ENCODE assay signal across 10 cellular contexts in genomic region chr11:3942956-3943497, GRCh38.
DNase-seq lines count a peak whose midpoint lies in the region; ATAC-seq and TF ChIP-seq lines count a peak whose summit lies in the region.
"Had no signal": no experiment of that assay in that cellular context is flagged by ENCODE, and none has a peak within 500 bp of the region (broad histone marks: within the 10 kb centered on the region; RNA-seq: fewer than 3 reads in every experiment).

No MANE protein-coding gene starts in this region.

- TF ChIP-seq CTCF in HL-60 (IDR thresholded peaks at IDR 0.05; ENCODE audit: insufficient read depth, low read length) (no peak), MCF 10A (IDR thresholded peaks at IDR 0.05; ENCODE audit: unreplicated experiment) (no peak), testis (IDR thresholded peaks at IDR 0.05) (no peak)

- peak overlapping the region; percentile 91 to 97 (median 94) for H3K27ac Mint-ChIP-seq in CD4-positive, CD25-positive, alpha-beta regulatory T cell
- H3K27ac Mint-ChIP-seq in MCF 10A (ENCODE audit: low read depth, unreplicated experiment), result no peak overlapping the region
- peak overlapping the region; percentile 82 to 99 (median 94) for H3K27ac Mint-ChIP-seq in naive thymus-derived CD4-positive, alpha-beta T cell

- peaks cover 0 to 4% (median 0%) of the 10 kb centered on the region in 7 donors for H3K9me3 Mint-ChIP-seq in CD4-positive, CD25-positive, alpha-beta regulatory T cell
- H3K9me3 Mint-ChIP-seq in MCF 10A (ENCODE audit: unreplicated experiment), result no peaks in the 10 kb centered on the region
- H3K9me3 Mint-ChIP-seq in naive thymus-derived CD4-positive, alpha-beta T cell, result peaks cover 0 to 8% (median 0%) of the 10 kb centered on the region in 11 donors

- peak overlapping the region; percentile 69 for H3K4me3 ChIP-seq in CD4-positive, CD25-positive, alpha-beta regulatory T cell (ENCODE audit: low read depth, low read length)
- H3K4me3 ChIP-seq in HL-60 (replicated peaks; ENCODE audit: insufficient read depth, low read length), result no peak overlapping the region
- H3K4me3 ChIP-seq in naive thymus-derived CD4-positive, alpha-beta T cell (ENCODE audit: low read length), result peak overlapping the region; percentile 9
- H3K4me3 ChIP-seq in testis, result no peak overlapping the region

- H3K4me1 Mint-ChIP-seq in CD4-positive, CD25-positive, alpha-beta regulatory T cell, result peaks cover 37 to 90% (median 79%) of the 10 kb centered on the region in 4 donors
- H3K4me1 Mint-ChIP-seq in MCF 10A (ENCODE audit: insufficient read depth, unreplicated experiment), result peaks cover 24% of the 10 kb centered on the region
- peaks cover 68 to 93% (median 90%) of the 10 kb centered on the region in 7 donors for H3K4me1 Mint-ChIP-seq in naive thymus-derived CD4-positive, alpha-beta T cell

- no peak for ATAC-seq in CD4-positive, CD25-positive, alpha-beta regulatory T cell (ENCODE audit: low read depth in 2 of 2)
- no peak for ATAC-seq in naive thymus-derived CD4-positive, alpha-beta T cell
- no peak for ATAC-seq in HG03378 (IDR thresholded peaks at IDR 0.05; ENCODE audit: unreplicated experiment)

- H3K36me3 Mint-ChIP-seq in CD4-positive, CD25-positive, alpha-beta regulatory T cell, result peaks cover 6% of the 10 kb centered on the region
- no peaks in the 10 kb centered on the region for H3K36me3 Mint-ChIP-seq in MCF 10A (ENCODE audit: insufficient read depth, unreplicated experiment)
- H3K36me3 Mint-ChIP-seq in naive thymus-derived CD4-positive, alpha-beta T cell, result peaks cover 3 to 45% (median 9%) of the 10 kb centered on the region in 5 donors

- no peaks in the 10 kb centered on the region for H3K27me3 Mint-ChIP-seq in CD4-positive, CD25-positive, alpha-beta regulatory T cell
- no peaks in the 10 kb centered on the region for H3K27me3 Mint-ChIP-seq in MCF 10A (ENCODE audit: insufficient read depth, unreplicated experiment)
- H3K27me3 Mint-ChIP-seq in naive thymus-derived CD4-positive, alpha-beta T cell, result no peaks in the 10 kb centered on the region

- no peaks in the 10 kb centered on the region for H3K9me3 ChIP-seq in CD4-positive, CD25-positive, alpha-beta regulatory T cell (ENCODE audit: control insufficient read depth in 2 of 2, low read length in 2 of 2)
- H3K9me3 ChIP-seq in naive thymus-derived CD4-positive, alpha-beta T cell (ENCODE audit: control insufficient read depth in 2 of 3, low read length in 3 of 3), result no peaks in the 10 kb centered on the region
- H3K9me3 ChIP-seq in testis, result no peaks in the 10 kb centered on the region

- H3K27ac ChIP-seq in CD4-positive, CD25-positive, alpha-beta regulatory T cell (ENCODE audit: insufficient read depth, low read length, poor library complexity, severe bottlenecking), result peak overlapping the region; percentile 74
- H3K27ac ChIP-seq in HL-60 (replicated peaks) (0 out of 2 replicates have a peak overlapping the region, but pooled peaks have one; percentile 15), testis (no peak overlapping the region)
- peak overlapping the region; percentile 60 for H3K27ac ChIP-seq in naive thymus-derived CD4-positive, alpha-beta T cell (ENCODE audit: low read depth, low read length)

- DNase-seq in CD4-positive, CD25-positive, alpha-beta regulatory T cell, result no peak
- DNase-seq in HL-60 (ENCODE audit: low read depth in 1 of 2, low spot score in 1 of 2) (no peak), MCF 10A (ENCODE audit: unreplicated experiment) (peak; percentile 9), iPS-NIHi11 (ENCODE audit: low spot score) (no peak), DMS114 treated with DMSO at 0.1 percent for 48 hours (lab: John Stamatoyannopoulos, UW; ENCODE audit: unreplicated experiment) (no peak), testis (no peak)
- no peak for DNase-seq in naive thymus-derived CD4-positive, alpha-beta T cell
- DNase-seq: activated effector memory CD4-positive, alpha-beta T cell treated with Interleukin-2 at 50 U/mL for 16 hours; NCI-H510A treated with DMSO at 0.1 percent for 48 hours had no signal

- no peaks in the 10 kb centered on the region for H3K27me3 ChIP-seq in CD4-positive, CD25-positive, alpha-beta regulatory T cell (ENCODE audit: control insufficient read depth, insufficient read depth, low read length)
- H3K27me3 ChIP-seq in HL-60 (ENCODE audit: insufficient read depth, poor library complexity, severe bottlenecking) (no peaks in the 10 kb centered on the region), testis (no peaks in the 10 kb centered on the region)
- H3K27me3 ChIP-seq in naive thymus-derived CD4-positive, alpha-beta T cell (ENCODE audit: control insufficient read depth in 2 of 2, insufficient read depth in 2 of 2, low read length in 2 of 2), result no peaks in the 10 kb centered on the region

- no TSS peak for BruUV-seq in MCF 10A (replicated peaks; lab: Mats Ljungman, UMichigan)

- H3K36me3 ChIP-seq in CD4-positive, CD25-positive, alpha-beta regulatory T cell (ENCODE audit: control insufficient read depth, insufficient read depth, low read length), result no peaks in the 10 kb centered on the region
- H3K36me3 ChIP-seq in naive thymus-derived CD4-positive, alpha-beta T cell (ENCODE audit: control insufficient read depth in 2 of 3, insufficient read depth in 3 of 3, low read length in 3 of 3), result peaks cover 0 to 2% (median 0%) of the 10 kb centered on the region in 3 experiments
- no peaks in the 10 kb centered on the region for H3K36me3 ChIP-seq in testis (ENCODE audit: low read depth, missing control alignments)

- peaks cover 68% of the 10 kb centered on the region for H3K4me1 ChIP-seq in CD4-positive, CD25-positive, alpha-beta regulatory T cell (ENCODE audit: control insufficient read depth, insufficient read depth, low read length, poor library complexity, severe bottlenecking)
- H3K4me1 ChIP-seq in naive thymus-derived CD4-positive, alpha-beta T cell (ENCODE audit: control insufficient read depth in 2 of 2, insufficient read depth in 2 of 2, low read length in 2 of 2), result peaks cover 59 to 64% of the 10 kb centered on the region in 2 donors
- H3K4me1 ChIP-seq in testis, result peaks cover 19% of the 10 kb centered on the region

- peak overlapping the region; percentile 6 to 78 (median 51) for H3K4me3 Mint-ChIP-seq in CD4-positive, CD25-positive, alpha-beta regulatory T cell
- H3K4me3 Mint-ChIP-seq in MCF 10A (ENCODE audit: unreplicated experiment), result no peak overlapping the region
- H3K4me3 Mint-ChIP-seq in naive thymus-derived CD4-positive, alpha-beta T cell, result peak overlapping the region; percentile 32 to 79 (median 72)

- intact Hi-C loops in MCF 10A (cut with micrococcal nuclease), result no loop called here
- intact Hi-C loops in naive thymus-derived CD4-positive, alpha-beta T cell (cut with micrococcal nuclease), result loop anchor here (1.0 to 5.0 kb wide), 9 partner anchors 8 to 129 kb away; no protein-coding TSS in a partner anchor
- intact Hi-C loops in testis (cut with DNase I; ENCODE audit: low total_unique reads), result no loop called here

- CTCF ChIA-PET in MCF 10A (lab: Yijun Ruan, JAX), result interaction anchor here (1.0 to 1.7 kb wide), 4 partner anchors 16 to 94 kb away, joined by 3 to 8 read pairs (median 4); no protein-coding TSS in a partner anchor
- CTCF ChIA-PET in naive thymus-derived CD4-positive, alpha-beta T cell (lab: Charles Lee), result interaction anchor here (0.7 to 2.7 kb wide), 13 partner anchors 10 to 130 kb away, joined by 3 to 30 read pairs (median 4); partner anchors contain the start of gene STIM1

- POLR2A ChIA-PET in MCF 10A (lab: Yijun Ruan, JAX), result interaction anchor here (0.6 to 1.2 kb wide), 4 partner anchors 9 to 88 kb away, joined by 3 read pairs; no protein-coding TSS in a partner anchor
- POLR2A ChIA-PET in naive thymus-derived CD4-positive, alpha-beta T cell (lab: Charles Lee), result interaction anchor here (0.5 to 9.8 kb wide), 15 partner anchors 10 to 161 kb away, joined by 3 to 86 read pairs (median 5); partner anchors contain the start of genes RHOG and STIM1

- no peak for TF ChIP-seq POLR2A in testis (IDR thresholded peaks at IDR 0.05)

- WGBS in testis, 2 donors, result 70 to 81% methylated on average over 1 of the region's 1 CpG

Comparison
In these comparisons a context has a peak if more than half of its experiments do, and no peak if none do; other contexts are left out.
1. H3K27ac ChIP-seq: peak in CD4-positive, CD25-positive, alpha-beta regulatory T cell (single experiment), HL-60 (single experiment) and naive thymus-derived CD4-positive, alpha-beta T cell (single experiment); none in testis (0 of 2).
2. H3K4me3 ChIP-seq: peak in CD4-positive, CD25-positive, alpha-beta regulatory T cell (single experiment) and naive thymus-derived CD4-positive, alpha-beta T cell (single experiment); none in HL-60 (single experiment) and testis (0 of 2).
3. intact Hi-C loops: an anchor here in naive thymus-derived CD4-positive, alpha-beta T cell (1.0 to 5.0 kb wide); none called in MCF 10A and testis.